ENCODE assay signal across 1 cellular context in genomic region chr5:69502375-69503143, GRCh38.
TF ChIP-seq lines count a peak whose summit lies in the region.

No MANE protein-coding gene starts in this region.

TF ChIP-seq in HCT116, 20 proteins besides CTCF, POLR2A, EP300 and RAD21 (continued from another document):
- TF ChIP-seq CBX3 (IDR thresholded peaks at IDR 0.05; ENCODE audit: low read depth) (peak; percentile 63; the same call in 1 of the 2 replicates), SP1 (IDR thresholded peaks at IDR 0.05; ENCODE audit: low read depth) (peak; percentile 60), EZH2phosphoT487 (IDR thresholded peaks at IDR 0.05; ENCODE audit: borderline replicate concordance) (no peak), FOSL1 (IDR thresholded peaks at IDR 0.05; ENCODE audit: low read depth) (peak; percentile 66), POLR2AphosphoS5 (IDR thresholded peaks at IDR 0.05; ENCODE audit: low read depth, low read length) (no peak), YY1 (IDR thresholded peaks at IDR 0.05; ENCODE audit: extremely low read depth, insufficient replicate concordance, low read depth, low read length) (no peak), ZFX (IDR thresholded peaks at IDR 0.05) (no peak), EZH2 (IDR thresholded peaks at IDR 0.05) (no peak), SIN3A (IDR thresholded peaks at IDR 0.05; ENCODE audit: low read depth) (no peak; the same call in 1 of the 2 replicates)
- TF ChIP-seq, protein P1, sequence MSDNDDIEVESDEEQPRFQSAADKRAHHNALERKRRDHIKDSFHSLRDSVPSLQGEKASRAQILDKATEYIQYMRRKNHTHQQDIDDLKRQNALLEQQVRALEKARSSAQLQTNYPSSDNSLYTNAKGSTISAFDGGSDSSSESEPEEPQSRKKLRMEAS (IDR thresholded peaks at IDR 0.05) = peak; percentile 53; the same call in 1 of the 2 replicates
- TF ChIP-seq, protein P2, sequence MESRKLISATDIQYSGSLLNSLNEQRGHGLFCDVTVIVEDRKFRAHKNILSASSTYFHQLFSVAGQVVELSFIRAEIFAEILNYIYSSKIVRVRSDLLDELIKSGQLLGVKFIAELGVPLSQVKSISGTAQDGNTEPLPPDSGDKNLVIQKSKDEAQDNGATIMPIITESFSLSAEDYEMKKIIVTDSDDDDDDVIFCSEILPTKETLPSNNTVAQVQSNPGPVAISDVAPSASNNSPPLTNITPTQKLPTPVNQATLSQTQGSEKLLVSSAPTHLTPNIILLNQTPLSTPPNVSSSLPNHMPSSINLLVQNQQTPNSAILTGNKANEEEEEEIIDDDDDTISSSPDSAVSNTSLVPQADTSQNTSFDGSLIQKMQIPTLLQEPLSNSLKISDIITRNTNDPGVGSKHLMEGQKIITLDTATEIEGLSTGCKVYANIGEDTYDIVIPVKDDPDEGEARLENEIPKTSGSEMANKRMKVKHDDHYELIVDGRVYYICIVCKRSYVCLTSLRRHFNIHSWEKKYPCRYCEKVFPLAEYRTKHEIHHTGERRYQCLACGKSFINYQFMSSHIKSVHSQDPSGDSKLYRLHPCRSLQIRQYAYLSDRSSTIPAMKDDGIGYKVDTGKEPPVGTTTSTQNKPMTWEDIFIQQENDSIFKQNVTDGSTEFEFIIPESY (IDR thresholded peaks at IDR 0.05; ENCODE audit: extremely low read depth, insufficient replicate concordance, low read length) = no peak
